Comparison of ENCODE assay signal across 1 cellular context in genomic region chr6:87105823-87106222, GRCh38.
TF ChIP-seq lines count a peak whose summit lies in the region.

No MANE protein-coding gene starts in this region.

TF ChIP-seq in SK-N-SH, 30 proteins besides CTCF, POLR2A, EP300 and RAD21 (continued from another document):
- no peak for TF ChIP-seq IRF3 (IDR thresholded peaks at IDR 0.05; ENCODE audit: low read depth, low read length)
- no peak for TF ChIP-seq TEAD4 (IDR thresholded peaks at IDR 0.05; ENCODE audit: borderline replicate concordance, insufficient read depth)
- no peak for TF ChIP-seq EZH2phosphoT487 (IDR thresholded peaks at IDR 0.05; ENCODE audit: borderline replicate concordance, low read depth)
- no peak for TF ChIP-seq GABPA (IDR thresholded peaks at IDR 0.05; ENCODE audit: low read depth)
- TF ChIP-seq JUND (IDR thresholded peaks at IDR 0.05) = peak; percentile 53
- TF ChIP-seq SMC3 (IDR thresholded peaks at IDR 0.05; ENCODE audit: low read depth, low read length) = no peak
- TF ChIP-seq ELF1 (IDR thresholded peaks at IDR 0.05) = no peak
- TF ChIP-seq NFIC (IDR thresholded peaks at IDR 0.05; ENCODE audit: borderline replicate concordance) = no peak
- TF ChIP-seq MXI1 (IDR thresholded peaks at IDR 0.05; ENCODE audit: low read depth, low read length) = no peak
- TF ChIP-seq RFX5 (IDR thresholded peaks at IDR 0.05; ENCODE audit: low read length) = no peak
- TF ChIP-seq NRF1 (IDR thresholded peaks at IDR 0.05; ENCODE audit: low read depth, low read length) = no peak
- no peak for TF ChIP-seq FOXJ3 (CRISPR knock-in tag; IDR thresholded peaks at IDR 0.05)
- TF ChIP-seq SIN3A (IDR thresholded peaks at IDR 0.05; ENCODE audit: borderline replicate concordance, low read depth, low read length) = no peak
- TF ChIP-seq USF2 (IDR thresholded peaks at IDR 0.05; ENCODE audit: borderline replicate concordance, low read depth, low read length) = no peak
- TF ChIP-seq FOSL2 (IDR thresholded peaks at IDR 0.05; ENCODE audit: borderline replicate concordance, low read depth) = peak; percentile 68
- no peak for TF ChIP-seq FOXM1 (IDR thresholded peaks at IDR 0.05; ENCODE audit: low read depth)
- TF ChIP-seq MAX (IDR thresholded peaks at IDR 0.05; ENCODE audit: low read depth) = no peak
